24 cellular contexts compared by ENCODE assay signal in the genomic region with DNA sequence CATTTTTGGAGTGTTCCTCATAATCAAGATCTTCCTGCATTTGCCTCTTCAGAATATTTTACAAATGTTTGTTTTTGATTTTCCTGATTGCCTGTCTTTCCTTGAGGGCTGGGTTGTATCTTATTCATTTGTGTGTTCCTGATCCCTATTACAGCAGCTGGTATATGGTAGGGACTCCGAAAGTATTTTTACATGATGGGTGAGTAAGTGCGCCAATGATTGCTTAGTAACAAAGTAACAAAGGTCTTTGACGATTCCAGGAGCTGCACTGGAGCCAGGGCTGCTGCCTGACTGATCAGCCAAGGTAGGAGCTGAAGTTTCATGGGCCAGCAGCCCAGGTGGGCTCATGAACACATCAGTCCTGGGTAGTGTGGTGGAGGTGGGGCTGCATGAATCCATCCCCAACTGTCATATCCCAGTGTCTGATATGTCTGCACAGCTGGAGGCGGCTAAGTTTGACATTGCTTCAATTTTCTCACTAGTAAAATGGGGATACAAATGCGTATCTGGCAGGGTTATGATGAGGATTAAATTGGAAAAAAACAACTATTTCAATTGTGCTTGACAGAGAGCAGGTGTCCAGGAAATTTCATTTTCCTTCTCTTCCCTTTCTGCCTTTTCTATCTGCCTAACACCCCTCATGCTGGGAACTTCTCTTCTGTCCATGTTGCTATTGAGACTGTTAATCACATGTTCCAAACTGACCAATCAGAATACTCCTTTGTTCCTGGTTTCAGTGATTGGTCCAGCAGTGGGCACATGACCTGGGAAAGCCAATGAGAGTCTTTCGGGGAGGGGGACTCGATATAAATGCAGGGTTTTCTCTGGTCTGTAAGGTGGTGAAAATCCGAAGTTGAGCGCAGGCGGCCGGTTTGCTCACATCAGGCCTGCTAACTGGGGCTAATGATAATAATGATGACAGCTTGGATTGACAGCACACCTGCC.
A peak's percentile ranks its signal among the peaks of the same experiment; 100 is the strongest.
DNase-seq lines count a peak whose midpoint lies in the region; ATAC-seq, FAIRE-seq and TF ChIP-seq lines count a peak whose summit lies in the region.
"Had no signal": no experiment of that assay in that cellular context is flagged by ENCODE, and none has a peak within 500 bp of the region (broad histone marks: within the 10 kb centered on the region; RNA-seq: fewer than 3 reads in every experiment).

No MANE protein-coding gene starts in this region.

- WGBS in A549 (ENCODE audit: missing lambda C conversion rate) = 78% methylated on average over 11 of the region's 11 CpGs

- H3K36me3 Mint-ChIP-seq in HFFc6 (ENCODE audit: low read depth) = peaks cover 10% of the 10 kb centered on the region
- H3K36me3 Mint-ChIP-seq: brain had no signal

- H3K4me3 ChIP-seq in A549 (no peak overlapping the region), right atrium auricular region (no peak overlapping the region)
- H3K4me3 ChIP-seq: heart right ventricle, thoracic aorta, vagina had no signal

- H3K36me3 ChIP-seq in right atrium auricular region = no peaks in the 10 kb centered on the region
- H3K36me3 ChIP-seq: heart right ventricle, thoracic aorta, vagina had no signal

- peaks cover 1% of the 10 kb centered on the region for H3K27me3 Mint-ChIP-seq in HFFc6 (ENCODE audit: insufficient read depth)

- TF ChIP-seq POLR2A in A549 (IDR thresholded peaks at IDR 0.05; ENCODE audit: low read length) = no peak

- no peak for DNase-seq in A549 (ENCODE audit: low read depth in 1 of 2, low spot score in 1 of 2)
- DNase-seq in HFFc6 = no peak
- peak; percentile 79 for DNase-seq in NCI-H146 treated with DMSO at 0.1 percent for 48 hours (lab: John Stamatoyannopoulos, UW; ENCODE audit: unreplicated experiment)
- peak; percentile 43 for DNase-seq in right atrium auricular region (ENCODE audit: low spot score)
- DNase-seq in pons (ENCODE audit: low spot score) = no peak
- no peak for DNase-seq in activated CD4-positive, alpha-beta T cell treated with anti-CD3 and anti-CD28 coated beads for 48 hours
- no peak for DNase-seq in HT-29 (ENCODE audit: low spot score)
- no peak for DNase-seq in amniotic stem cell (lab: John Stamatoyannopoulos, UW)
- DNase-seq: activated CD4-positive, alpha-beta T cell treated with anti-CD3 and anti-CD28 coated beads for 1 hour; activated gamma-delta T cell; activated T-cell treated with anti-CD3 and anti-CD28 coated beads, Interleukin-2, amount 50 U/mL, for 1 hour; heart right ventricle; naive thymus-derived CD4-positive, alpha-beta T cell; NCI-H1105; NCI-H2029 treated with DMSO at 0.1 percent for 48 hours; NCI-H446; NCI-H82; SHP77 treated with DMSO at 0.1 percent for 48 hours; stimulated activated CD4-positive, alpha-beta T cell treated with anti-CD3 and anti-CD28 coated beads, Interleukin-12 subunit alpha, Interleukin-12 subunit beta, amount 100 ng/mL, for 4 hours; stimulated activated naive CD4-positive, alpha-beta T cell treated with Interleukin-2 at 50 U/mL for 16 hours had no signal

- H3K27me3 ChIP-seq in right atrium auricular region = no peaks in the 10 kb centered on the region
- H3K27me3 ChIP-seq: vagina had no signal

- TF ChIP-seq EP300 in A549 (IDR thresholded peaks at IDR 0.05) = no peak

- TF ChIP-seq CTCF in A549 (IDR thresholded peaks at IDR 0.05) (no peak), HFFc6 (IDR thresholded peaks at IDR 0.05) (no peak), right atrium auricular region (IDR thresholded peaks at IDR 0.05) (no peak)

- H3K27ac ChIP-seq in A549 = no peak overlapping the region
- no peak overlapping the region for H3K27ac ChIP-seq in right atrium auricular region
- H3K27ac ChIP-seq: heart right ventricle, thoracic aorta, vagina had no signal

- H3K4me1 ChIP-seq in A549 = no peaks in the 10 kb centered on the region
- H3K4me1 ChIP-seq in right atrium auricular region = no peaks in the 10 kb centered on the region
- H3K4me1 ChIP-seq: vagina had no signal

- H3K4me3 Mint-ChIP-seq in HFFc6 = no peak overlapping the region; the same call in 1 of the 2 replicates
- H3K4me3 Mint-ChIP-seq: brain; naive thymus-derived CD4-positive, alpha-beta T cell had no signal

- ATAC-seq in A549 = no peak
- ATAC-seq: naive thymus-derived CD4-positive, alpha-beta T cell had no signal

- FAIRE-seq in A549 (lab: Jason Lieb, UNC) = no peak
- FAIRE-seq: D721Med had no signal

- H3K9me3 ChIP-seq in A549 (no peaks in the 10 kb centered on the region), right atrium auricular region (no peaks in the 10 kb centered on the region)
- H3K9me3 ChIP-seq: thoracic aorta, vagina had no signal

- no peak for TF ChIP-seq RAD21 in A549 (conservative IDR thresholded peaks at IDR 0.05 in 1 of 2, IDR thresholded peaks at IDR 0.05 in 1 of 2)

- CTCF ChIA-PET in A549 (lab: Yijun Ruan, JAX) = interaction anchor here (1.1 to 3.9 kb wide), 2 partner anchors 8 to 13 kb away, joined by 3 to 36 read pairs; no protein-coding TSS in a partner anchor

- H3K4me1 Mint-ChIP-seq in HFFc6 (ENCODE audit: low read depth) = peaks cover 61% of the 10 kb centered on the region

- POLR2A ChIA-PET in A549 (lab: Yijun Ruan, JAX) = no interaction called here

- H3K9me3 Mint-ChIP-seq in HFFc6 = peaks cover 6% of the 10 kb centered on the region; the same call in 1 of the 2 replicates

- no peak overlapping the region for H3K4me2 ChIP-seq in A549

- peak overlapping the region; percentile 29 for H3K27ac Mint-ChIP-seq in HFFc6
- H3K27ac Mint-ChIP-seq: naive thymus-derived CD4-positive, alpha-beta T cell had no signal

TF ChIP-seq in A549, 52 proteins besides CTCF, POLR2A, EP300 and RAD21:
- no peak for TF ChIP-seq ESRRA (IDR thresholded peaks at IDR 0.05; ENCODE audit: borderline replicate concordance, low read length)
- TF ChIP-seq, protein P1, sequence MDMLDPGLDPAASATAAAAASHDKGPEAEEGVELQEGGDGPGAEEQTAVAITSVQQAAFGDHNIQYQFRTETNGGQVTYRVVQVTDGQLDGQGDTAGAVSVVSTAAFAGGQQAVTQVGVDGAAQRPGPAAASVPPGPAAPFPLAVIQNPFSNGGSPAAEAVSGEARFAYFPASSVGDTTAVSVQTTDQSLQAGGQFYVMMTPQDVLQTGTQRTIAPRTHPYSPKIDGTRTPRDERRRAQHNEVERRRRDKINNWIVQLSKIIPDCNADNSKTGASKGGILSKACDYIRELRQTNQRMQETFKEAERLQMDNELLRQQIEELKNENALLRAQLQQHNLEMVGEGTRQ (IDR thresholded peaks at IDR 0.05) = peak; percentile 78

Comparison
In these comparisons a context has a peak if more than half of its experiments do, and no peak if none do; other contexts are left out.
1. DNase-seq: peak in NCI-H146 treated with DMSO at 0.1 percent for 48 hours (single experiment) and right atrium auricular region (single experiment); none in A549 (0 of 2), HFFc6 (single experiment), pons (single experiment), activated CD4-positive, alpha-beta T cell treated with anti-CD3 and anti-CD28 coated beads for 48 hours (single experiment), HT-29 (single experiment) and amniotic stem cell (single experiment).